Comparison of ENCODE assay signal across 22 cellular contexts in genomic region chr9:79665383-79665782, GRCh38.
DNase-seq lines count a peak whose midpoint lies in the region; ATAC-seq and TF ChIP-seq lines count a peak whose summit lies in the region.
"Had no signal": no experiment of that assay in that cellular context is flagged by ENCODE, and none has a peak within 500 bp of the region (broad histone marks: within the 10 kb centered on the region; RNA-seq: fewer than 3 reads in every experiment).

No MANE protein-coding gene starts in this region.

- H3K4me1 Mint-ChIP-seq in CD4-positive, alpha-beta memory T cell, result peaks cover 42 to 72% (median 54%) of the 10 kb centered on the region in 4 donors
- H3K4me1 Mint-ChIP-seq in neural crest cell, result peaks cover 85% of the 10 kb centered on the region
- H3K4me1 Mint-ChIP-seq in type B pancreatic cell (ENCODE audit: unreplicated experiment), result peaks cover 69% of the 10 kb centered on the region
- peaks cover 7% of the 10 kb centered on the region for H3K4me1 Mint-ChIP-seq in activated CD8-positive, alpha-beta memory T cell treated with anti-CD3 and anti-CD28 coated beads, Interleukin-2, amount 10 ng/mL, durations not matched to agents 7 days and 5 days

- H3K36me3 Mint-ChIP-seq in CD4-positive, alpha-beta memory T cell, result peaks cover 28 to 31% of the 10 kb centered on the region in 2 donors
- peaks cover 10% of the 10 kb centered on the region for H3K36me3 Mint-ChIP-seq in neural crest cell (ENCODE audit: low read depth)
- H3K36me3 Mint-ChIP-seq in type B pancreatic cell, result peaks cover 22% of the 10 kb centered on the region
- peaks cover 20% of the 10 kb centered on the region for H3K36me3 Mint-ChIP-seq in activated CD8-positive, alpha-beta memory T cell treated with anti-CD3 and anti-CD28 coated beads, Interleukin-2, amount 10 ng/mL, durations not matched to agents 7 days and 5 days

- H3K27ac ChIP-seq in CD4-positive, alpha-beta memory T cell (ENCODE audit: low read depth, low read length), result no peak overlapping the region
- H3K27ac ChIP-seq in coronary artery, result no peak overlapping the region
- H3K27ac ChIP-seq: BLaER1, Peyer's patch had no signal

- peaks cover 0 to 3% (median 0%) of the 10 kb centered on the region in 8 donors for H3K9me3 Mint-ChIP-seq in CD4-positive, alpha-beta memory T cell
- H3K9me3 Mint-ChIP-seq in neural crest cell (no peaks in the 10 kb centered on the region), type B pancreatic cell (no peaks in the 10 kb centered on the region)
- no peaks in the 10 kb centered on the region for H3K9me3 Mint-ChIP-seq in activated CD8-positive, alpha-beta memory T cell treated with anti-CD3 and anti-CD28 coated beads, Interleukin-2, amount 10 ng/mL, durations not matched to agents 7 days and 5 days (ENCODE audit: low read depth)
- H3K9me3 Mint-ChIP-seq: HFFc6 had no signal

- no peaks in the 10 kb centered on the region for H3K36me3 ChIP-seq in CD4-positive, alpha-beta memory T cell (ENCODE audit: insufficient read depth, low read length)
- H3K36me3 ChIP-seq: MG63, Peyer's patch had no signal

- POLR2A ChIA-PET in CD4-positive, alpha-beta memory T cell (lab: Charles Lee; ENCODE audit: partially characterized antibody), result interaction anchor here (0.6 kb wide), 1 partner anchor 33 kb away, joined by 3 read pairs; no protein-coding TSS in a partner anchor

- H3K27me3 Mint-ChIP-seq in CD4-positive, alpha-beta memory T cell, result no peaks in the 10 kb centered on the region
- peaks cover 3% of the 10 kb centered on the region for H3K27me3 Mint-ChIP-seq in neural crest cell (ENCODE audit: low read depth)
- H3K27me3 Mint-ChIP-seq in type B pancreatic cell, result no peaks in the 10 kb centered on the region
- no peaks in the 10 kb centered on the region for H3K27me3 Mint-ChIP-seq in activated CD8-positive, alpha-beta memory T cell treated with anti-CD3 and anti-CD28 coated beads, Interleukin-2, amount 10 ng/mL, durations not matched to agents 7 days and 5 days

- no peaks in the 10 kb centered on the region for H3K9me3 ChIP-seq in CD4-positive, alpha-beta memory T cell (ENCODE audit: control insufficient read depth in 1 of 2, low read length in 2 of 2)
- H3K9me3 ChIP-seq: BLaER1, MG63, Peyer's patch had no signal

- peaks cover 21% of the 10 kb centered on the region for H3K4me1 ChIP-seq in CD4-positive, alpha-beta memory T cell (ENCODE audit: insufficient read depth, low read length)
- H3K4me1 ChIP-seq: Peyer's patch had no signal

- DNase-seq in CD4-positive, alpha-beta memory T cell, result no peak
- peak; percentile 22 for DNase-seq in NCI-H69 (lab: John Stamatoyannopoulos, UW)
- no peak for DNase-seq in neural crest cell (ENCODE audit: low read depth, low spot score)
- DNase-seq in type B pancreatic cell (ENCODE audit: extremely low spot score, unreplicated experiment), result no peak
- DNase-seq in coronary artery (ENCODE audit: low spot score), result no peak
- no peak for DNase-seq in activated CD8-positive, alpha-beta memory T cell treated with anti-CD3 and anti-CD28 coated beads, Interleukin-2, amount 10 ng/mL, durations not matched to agents 7 days and 5 days
- no peak for DNase-seq in EL
- DNase-seq: ACHN, DMS79 treated with DMSO at 0.1 percent for 48 hours, H7, MG63, NCI-H1436 treated with DMSO at 0.1 percent for 48 hours, NCI-H2029 treated with DMSO at 0.1 percent for 48 hours, NCI-H226, NCI-H510A treated with DMSO at 0.1 percent for 48 hours, Peyer's patch had no signal

- H3K4me3 Mint-ChIP-seq in CD4-positive, alpha-beta memory T cell, result no peak overlapping the region
- H3K4me3 Mint-ChIP-seq in neural crest cell, result peak overlapping the region; percentile 22
- H3K4me3 Mint-ChIP-seq in type B pancreatic cell, result peak overlapping the region; percentile 43
- H3K4me3 Mint-ChIP-seq in activated CD8-positive, alpha-beta memory T cell treated with anti-CD3 and anti-CD28 coated beads, Interleukin-2, amount 10 ng/mL, durations not matched to agents 7 days and 5 days, result no peak overlapping the region

- CTCF ChIA-PET in CD4-positive, alpha-beta memory T cell (lab: Charles Lee; ENCODE audit: partially characterized antibody), result interaction anchor here (0.9 kb wide), 1 partner anchor 84 kb away, joined by 3 read pairs; no protein-coding TSS in a partner anchor
- CTCF ChIA-PET in activated CD8-positive, alpha-beta memory T cell treated with anti-CD3 and anti-CD28 coated beads, Interleukin-2, amount 10 ng/mL, durations not matched to agents 7 days and 5 days (lab: Charles Lee), result no interaction called here

- no peaks in the 10 kb centered on the region for H3K27me3 ChIP-seq in CD4-positive, alpha-beta memory T cell (ENCODE audit: insufficient read depth, low read length)
- H3K27me3 ChIP-seq: BLaER1, MG63, Peyer's patch had no signal

- intact Hi-C loops in CD4-positive, alpha-beta memory T cell (cut with micrococcal nuclease), result no loop called here

- peak overlapping the region in 4 of 7 donors; percentile 6 to 37 (median 20) for H3K27ac Mint-ChIP-seq in CD4-positive, alpha-beta memory T cell
- H3K27ac Mint-ChIP-seq in neural crest cell (ENCODE audit: unreplicated experiment), result no peak overlapping the region
- H3K27ac Mint-ChIP-seq in type B pancreatic cell, result no peak overlapping the region
- no peak overlapping the region for H3K27ac Mint-ChIP-seq in activated CD8-positive, alpha-beta memory T cell treated with anti-CD3 and anti-CD28 coated beads, Interleukin-2, amount 10 ng/mL, durations not matched to agents 7 days and 5 days

- H3K4me3 ChIP-seq in CD4-positive, alpha-beta memory T cell (ENCODE audit: low read length in 2 of 2), result no peak overlapping the region
- H3K4me3 ChIP-seq in coronary artery, result no peak overlapping the region
- H3K4me3 ChIP-seq: BLaER1, GM12878, K562, MG63, Peyer's patch had no signal

- TF ChIP-seq CTCF in neural crest cell (conservative IDR thresholded peaks at IDR 0.05), result no peak
- no peak for TF ChIP-seq CTCF in type B pancreatic cell (conservative IDR thresholded peaks at IDR 0.05)
- no peak for TF ChIP-seq CTCF in coronary artery (IDR thresholded peaks at IDR 0.05)

- no peak for ATAC-seq in activated CD8-positive, alpha-beta memory T cell treated with anti-CD3 and anti-CD28 coated beads, Interleukin-2, amount 10 ng/mL, durations not matched to agents 7 days and 5 days
- ATAC-seq: GM12878, HepG2, K562, SK-N-SH treated with all-trans-retinoic acid at 6 μM for 48 hours had no signal

Comparison
In these comparisons a context has a peak if more than half of its experiments do, and no peak if none do; other contexts are left out.
1. H3K27ac Mint-ChIP-seq: peak in CD4-positive, alpha-beta memory T cell (4 of 7); none in neural crest cell (single experiment), type B pancreatic cell (single experiment) and activated CD8-positive, alpha-beta memory T cell treated with anti-CD3 and anti-CD28 coated beads, Interleukin-2, amount 10 ng/mL, durations not matched to agents 7 days and 5 days (single experiment).
2. H3K4me3 Mint-ChIP-seq: peak in neural crest cell (single experiment) and type B pancreatic cell (single experiment); none in CD4-positive, alpha-beta memory T cell (0 of 8) and activated CD8-positive, alpha-beta memory T cell treated with anti-CD3 and anti-CD28 coated beads, Interleukin-2, amount 10 ng/mL, durations not matched to agents 7 days and 5 days (single experiment).